ENCODE assay signal across 1 cellular context in genomic region chr11:91947215-91947614, GRCh38.
TF ChIP-seq lines count a peak whose summit lies in the region.

No MANE protein-coding gene starts in this region.

TF ChIP-seq in GM23338, 12 proteins besides CTCF, POLR2A, EP300 and RAD21 (continued from another document):
- TF ChIP-seq NANOG (IDR thresholded peaks at IDR 0.05; ENCODE audit: borderline replicate concordance) (no peak), ZNF114 (CRISPR knock-in tag; IDR thresholded peaks at IDR 0.05) (no peak), STAT1 (IDR thresholded peaks at IDR 0.05; ENCODE audit: unreplicated experiment) (no peak), REST (IDR thresholded peaks at IDR 0.05; ENCODE audit: unreplicated experiment) (no peak), JUNB (IDR thresholded peaks at IDR 0.05; ENCODE audit: unreplicated experiment) (no peak), EZH2 (IDR thresholded peaks at IDR 0.05; ENCODE audit: low read depth, unreplicated experiment) (no peak), POLR2AphosphoS5 (IDR thresholded peaks at IDR 0.05; ENCODE audit: low read depth) (no peak)
